1 cellular context compared by ENCODE assay signal in the genomic region with DNA sequence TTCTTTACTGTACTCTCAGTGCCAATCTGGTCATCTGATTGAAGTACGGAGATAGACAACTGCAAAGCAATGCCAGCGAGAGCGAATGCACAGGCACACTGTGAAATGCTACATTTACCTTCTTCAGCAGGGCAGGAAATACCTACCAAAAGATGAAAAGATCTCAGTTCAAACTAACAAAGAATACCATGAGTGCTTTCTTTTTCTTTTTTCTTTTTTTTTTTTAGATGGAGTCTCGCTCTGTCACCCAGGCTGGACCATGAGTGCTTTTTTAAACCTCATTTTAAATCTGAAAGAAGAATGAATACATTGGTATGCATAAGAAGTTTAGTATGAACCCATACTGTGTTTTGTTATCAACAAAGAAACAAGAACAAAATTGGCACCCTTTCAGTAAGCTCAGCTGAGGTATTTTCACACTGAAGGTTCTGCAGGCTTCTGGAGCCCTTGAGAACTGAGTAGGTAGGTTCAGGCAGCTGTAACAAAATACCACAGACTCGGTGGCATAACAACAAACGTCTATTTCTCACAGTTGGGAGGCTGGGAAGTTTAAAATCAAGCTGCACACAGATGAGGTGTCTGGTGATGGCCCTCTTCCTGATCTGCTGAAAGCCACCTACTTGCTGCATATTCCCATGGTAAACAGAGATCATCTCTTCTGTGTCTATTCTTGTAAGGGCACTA.
TF ChIP-seq lines count a peak whose summit lies in the region.

No MANE protein-coding gene starts in this region.

TF ChIP-seq in IMR-90, 13 proteins besides CTCF, POLR2A, EP300 and RAD21:
- TF ChIP-seq RFX5 (IDR thresholded peaks at IDR 0.05; ENCODE audit: low read depth, low read length) (no peak), MXI1 (IDR thresholded peaks at IDR 0.05; ENCODE audit: borderline replicate concordance, low read depth, low read length) (no peak), BHLHE40 (IDR thresholded peaks at IDR 0.05; ENCODE audit: low read depth, low read length) (no peak), FOS (IDR thresholded peaks at IDR 0.05; ENCODE audit: low read depth, low read length) (no peak), CHD1 (IDR thresholded peaks at IDR 0.05; ENCODE audit: low read depth, low read length) (no peak), CEBPB (IDR thresholded peaks at IDR 0.05; ENCODE audit: low read depth, low read length) (no peak), MAFK (IDR thresholded peaks at IDR 0.05; ENCODE audit: low read depth, low read length) (no peak), NFE2L2 (IDR thresholded peaks at IDR 0.05; ENCODE audit: low read depth, low read length) (no peak), SMC3 (IDR thresholded peaks at IDR 0.05; ENCODE audit: low read depth, low read length) (no peak), RCOR1 (IDR thresholded peaks at IDR 0.05; ENCODE audit: insufficient replicate concordance, low read length) (no peak), MAZ (IDR thresholded peaks at IDR 0.05; ENCODE audit: borderline replicate concordance, low read depth, low read length) (no peak)
- TF ChIP-seq, protein P1, sequence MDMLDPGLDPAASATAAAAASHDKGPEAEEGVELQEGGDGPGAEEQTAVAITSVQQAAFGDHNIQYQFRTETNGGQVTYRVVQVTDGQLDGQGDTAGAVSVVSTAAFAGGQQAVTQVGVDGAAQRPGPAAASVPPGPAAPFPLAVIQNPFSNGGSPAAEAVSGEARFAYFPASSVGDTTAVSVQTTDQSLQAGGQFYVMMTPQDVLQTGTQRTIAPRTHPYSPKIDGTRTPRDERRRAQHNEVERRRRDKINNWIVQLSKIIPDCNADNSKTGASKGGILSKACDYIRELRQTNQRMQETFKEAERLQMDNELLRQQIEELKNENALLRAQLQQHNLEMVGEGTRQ (IDR thresholded peaks at IDR 0.05; ENCODE audit: low read depth, low read length): no peak
- TF ChIP-seq, protein P2, sequence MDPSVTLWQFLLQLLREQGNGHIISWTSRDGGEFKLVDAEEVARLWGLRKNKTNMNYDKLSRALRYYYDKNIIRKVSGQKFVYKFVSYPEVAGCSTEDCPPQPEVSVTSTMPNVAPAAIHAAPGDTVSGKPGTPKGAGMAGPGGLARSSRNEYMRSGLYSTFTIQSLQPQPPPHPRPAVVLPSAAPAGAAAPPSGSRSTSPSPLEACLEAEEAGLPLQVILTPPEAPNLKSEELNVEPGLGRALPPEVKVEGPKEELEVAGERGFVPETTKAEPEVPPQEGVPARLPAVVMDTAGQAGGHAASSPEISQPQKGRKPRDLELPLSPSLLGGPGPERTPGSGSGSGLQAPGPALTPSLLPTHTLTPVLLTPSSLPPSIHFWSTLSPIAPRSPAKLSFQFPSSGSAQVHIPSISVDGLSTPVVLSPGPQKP (IDR thresholded peaks at IDR 0.05; ENCODE audit: borderline replicate concordance, low read depth, low read length): no peak
